14 cellular contexts compared by ENCODE assay signal in the genomic region with DNA sequence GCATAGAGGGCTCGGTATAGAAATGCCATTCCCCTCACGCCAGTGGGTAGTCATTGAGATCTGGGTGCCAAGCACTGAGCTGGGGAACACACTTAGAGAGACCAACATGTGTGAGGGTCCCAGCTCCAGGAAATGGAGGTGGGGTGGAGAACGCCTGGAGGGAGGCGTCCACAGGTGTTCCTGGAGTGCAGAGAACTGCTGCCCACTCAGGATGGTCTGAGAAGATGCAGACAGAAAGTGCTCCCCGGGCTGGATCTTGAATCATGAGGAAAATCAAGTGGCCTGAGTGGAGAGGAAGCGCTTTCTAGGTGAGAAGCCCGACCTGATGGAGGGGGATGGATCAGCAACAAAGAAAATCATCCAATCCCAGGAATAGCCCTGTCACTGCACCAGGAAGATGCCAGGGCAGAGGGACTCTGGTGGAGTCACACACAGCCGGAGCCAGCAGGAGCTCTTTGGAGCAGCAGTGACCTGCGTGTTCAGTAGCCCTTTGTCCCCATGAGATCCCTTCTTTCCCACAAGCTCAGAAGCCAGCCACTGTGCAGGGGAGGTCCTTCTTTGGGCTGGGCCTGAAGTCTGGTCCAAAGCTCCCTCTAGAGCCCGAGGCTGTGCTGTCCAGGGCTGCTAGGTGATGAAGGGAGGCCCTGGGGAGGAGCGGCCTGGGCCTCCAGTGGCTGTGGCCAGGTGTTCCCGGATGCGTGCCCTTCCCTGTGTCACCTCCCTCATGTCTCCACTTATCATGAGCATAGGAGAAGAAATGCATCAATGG.
A peak's percentile ranks its signal among the peaks of the same experiment; 100 is the strongest.
DNase-seq lines count a peak whose midpoint lies in the region; ATAC-seq and TF ChIP-seq lines count a peak whose summit lies in the region.
"Had no signal": no experiment of that assay in that cellular context is flagged by ENCODE, and none has a peak within 500 bp of the region (broad histone marks: within the 10 kb centered on the region; RNA-seq: fewer than 3 reads in every experiment).

No MANE protein-coding gene starts in this region.

- TF ChIP-seq CTCF in GM13976 (IDR thresholded peaks at IDR 0.05; ENCODE audit: borderline replicate concordance, control extremely low read depth, extremely low read depth, insufficient read depth, missing control alignments) (peak; percentile 19), SK-N-SH (IDR thresholded peaks at IDR 0.05) (no peak), endothelial cell (IDR thresholded peaks at IDR 0.05; ENCODE audit: unreplicated experiment) (no peak), MCF 10A (IDR thresholded peaks at IDR 0.05; ENCODE audit: unreplicated experiment) (no peak), RWPE1 (conservative IDR thresholded peaks at IDR 0.05; ENCODE audit: low read depth) (no peak)

- CTCF ChIA-PET in SK-N-SH (lab: Yijun Ruan, JAX), result interaction anchor here (0.6 to 18.0 kb wide), 7 partner anchors 12 to 134 kb away, joined by 3 to 226 read pairs (median 7); no protein-coding TSS in a partner anchor
- CTCF ChIA-PET in MCF 10A (lab: Yijun Ruan, JAX), result interaction anchor here (0.9 to 2.2 kb wide), 4 partner anchors 15 to 133 kb away, joined by 3 to 7 read pairs (median 5); no protein-coding TSS in a partner anchor
- CTCF ChIA-PET in RWPE1 (lab: Yijun Ruan, JAX), result interaction anchor here (1.0 kb wide), 1 partner anchor 15 kb away, joined by 3 read pairs; no protein-coding TSS in a partner anchor

- H3K4me1 Mint-ChIP-seq in endothelial cell (ENCODE audit: unreplicated experiment) (peaks cover 64% of the 10 kb centered on the region), MCF 10A (ENCODE audit: insufficient read depth, unreplicated experiment) (no peaks in the 10 kb centered on the region)
- peaks cover 22% of the 10 kb centered on the region for H3K4me1 Mint-ChIP-seq in stimulated activated effector memory CD8-positive, alpha-beta T cell treated with anti-CD3 and anti-CD28 coated beads, Interleukin-12 subunit alpha, Interleukin-12 subunit beta, amount 100 ng/mL, for 72 hours

- POLR2A ChIA-PET in SK-N-SH (lab: Yijun Ruan, JAX), result no interaction called here
- POLR2A ChIA-PET in MCF 10A (lab: Yijun Ruan, JAX), result no interaction called here
- POLR2A ChIA-PET in RWPE1 (lab: Yijun Ruan, JAX; ENCODE audit: low non-redundant PET), result interaction anchor here (0.6 kb wide), 1 partner anchor 125 kb away, joined by 3 read pairs; no protein-coding TSS in a partner anchor

- no peaks in the 10 kb centered on the region for H3K9me3 Mint-ChIP-seq in endothelial cell (ENCODE audit: unreplicated experiment)
- peaks cover 7% of the 10 kb centered on the region for H3K9me3 Mint-ChIP-seq in MCF 10A (ENCODE audit: unreplicated experiment)
- H3K9me3 Mint-ChIP-seq in stimulated activated effector memory CD8-positive, alpha-beta T cell treated with anti-CD3 and anti-CD28 coated beads, Interleukin-12 subunit alpha, Interleukin-12 subunit beta, amount 100 ng/mL, for 72 hours, result no peaks in the 10 kb centered on the region
- H3K9me3 Mint-ChIP-seq: natural killer cell treated with Interleukin-12 subunit alpha and Interleukin-12 subunit beta and Interleukin-15 and Interleukin-18, amount 100 ng/mL, for 72 hours had no signal

- ATAC-seq in GM18519 (IDR thresholded peaks at IDR 0.05; ENCODE audit: low FRiP score, unreplicated experiment), result no peak
- ATAC-seq in stimulated activated effector memory CD8-positive, alpha-beta T cell treated with anti-CD3 and anti-CD28 coated beads, Interleukin-12 subunit alpha, Interleukin-12 subunit beta, amount 100 ng/mL, for 72 hours, result no peak

- BruUV-seq in MCF 10A (replicated peaks; lab: Mats Ljungman, UMichigan), result no TSS peak

- H3K9me2 ChIP-seq in SK-N-SH, result no peaks in the 10 kb centered on the region

- H3K4me3 Mint-ChIP-seq in endothelial cell (ENCODE audit: unreplicated experiment), result peak overlapping the region; percentile 60
- no peak overlapping the region for H3K4me3 Mint-ChIP-seq in MCF 10A (ENCODE audit: unreplicated experiment)
- no peak overlapping the region for H3K4me3 Mint-ChIP-seq in stimulated activated effector memory CD8-positive, alpha-beta T cell treated with anti-CD3 and anti-CD28 coated beads, Interleukin-12 subunit alpha, Interleukin-12 subunit beta, amount 100 ng/mL, for 72 hours
- H3K4me3 Mint-ChIP-seq: natural killer cell treated with Interleukin-12 subunit alpha and Interleukin-12 subunit beta and Interleukin-15 and Interleukin-18, amount 100 ng/mL, for 72 hours had no signal

- H3K9me3 ChIP-seq in SK-N-SH, result no peaks in the 10 kb centered on the region
- H3K9me3 ChIP-seq: tibial artery had no signal

- no peak overlapping the region for H3K9ac ChIP-seq in SK-N-SH

- H3K4me2 ChIP-seq in SK-N-SH, result no peak overlapping the region

- TF ChIP-seq RAD21 in SK-N-SH (IDR thresholded peaks at IDR 0.05; ENCODE audit: low read length), result peak; percentile 35

- DNase-seq in GM13976 (ENCODE audit: low spot score) (no peak), SK-N-SH (no peak), endothelial cell (ENCODE audit: low spot score) (no peak), occipital lobe (lab: John Stamatoyannopoulos, UW) (peak; percentile 32), MCF 10A (ENCODE audit: unreplicated experiment) (no peak), RWPE1 (ENCODE audit: low spot score) (no peak)
- DNase-seq in stimulated activated effector memory CD8-positive, alpha-beta T cell treated with anti-CD3 and anti-CD28 coated beads, Interleukin-12 subunit alpha, Interleukin-12 subunit beta, amount 100 ng/mL, for 72 hours (ENCODE audit: low spot score in 2 of 2), result no peak
- DNase-seq: activated T-cell treated with anti-CD3 and anti-CD28 coated beads for 4 hours; NCI-H2029; NK-92 treated with Interleukin-12 subunit alpha and Interleukin-12 subunit beta, amount 100 ng/mL, for 24 hours; SIG-M5; tibial artery had no signal

- no peak for TF ChIP-seq EP300 in SK-N-SH (IDR thresholded peaks at IDR 0.05; ENCODE audit: borderline replicate concordance in 1 of 2, low read depth in 1 of 2, low read length in 1 of 2)

- H3K4me3 ChIP-seq in SK-N-SH (ENCODE audit: low read depth in 2 of 2, low read length in 1 of 2), result no peak overlapping the region
- H3K4me3 ChIP-seq: tibial artery had no signal

- 94% methylated on average over 13 of the region's 13 CpGs for WGBS in SK-N-SH (ENCODE audit: low lambda C conversion rate)

- intact Hi-C loops in MCF 10A (cut with micrococcal nuclease), result loop anchor here (10.0 kb wide), 1 partner anchor 55 kb away; no protein-coding TSS in a partner anchor

- H3K4me1 ChIP-seq in SK-N-SH (ENCODE audit: control insufficient read depth in 1 of 2, insufficient read depth in 2 of 2, low read depth in 1 of 2, low read length in 1 of 2), result peaks cover 0 to 29% of the 10 kb centered on the region in 2 experiments; a peak in 2 of 4 replicates
- H3K4me1 ChIP-seq: tibial artery had no signal

- H3K36me3 ChIP-seq in SK-N-SH (replicated peaks in 1 of 2; ENCODE audit: control insufficient read depth in 1 of 2, insufficient read depth in 2 of 2, low read length in 1 of 2), result peaks cover 9 to 52% of the 10 kb centered on the region in 2 experiments

- no peak overlapping the region for H2AFZ ChIP-seq in SK-N-SH (ENCODE audit: low read depth)

- H3K36me3 Mint-ChIP-seq in endothelial cell (ENCODE audit: low read depth, unreplicated experiment) (peaks cover 59% of the 10 kb centered on the region), MCF 10A (ENCODE audit: insufficient read depth, unreplicated experiment) (no peaks in the 10 kb centered on the region)
- peaks cover 56% of the 10 kb centered on the region for H3K36me3 Mint-ChIP-seq in stimulated activated effector memory CD8-positive, alpha-beta T cell treated with anti-CD3 and anti-CD28 coated beads, Interleukin-12 subunit alpha, Interleukin-12 subunit beta, amount 100 ng/mL, for 72 hours

- in situ Hi-C loops in GM13976 (cut with MboI; ENCODE audit: low sequenced_read_pairs, unreplicated experiment), result no loop called here

- H3K27me3 ChIP-seq in SK-N-SH (ENCODE audit: insufficient read depth), result no peaks in the 10 kb centered on the region
- H3K27me3 ChIP-seq: tibial artery had no signal

- H3K27ac ChIP-seq in SK-N-SH (ENCODE audit: low read depth in 2 of 2, low read length in 1 of 2) (no peak overlapping the region; a peak in 1 of 4 replicates), RWPE1 (no peak overlapping the region)
- H3K27ac ChIP-seq: tibial artery had no signal

- H3K27ac Mint-ChIP-seq in endothelial cell (ENCODE audit: unreplicated experiment) (peak overlapping the region; percentile 93), MCF 10A (ENCODE audit: low read depth, unreplicated experiment) (no peak overlapping the region)
- H3K27ac Mint-ChIP-seq in stimulated activated effector memory CD8-positive, alpha-beta T cell treated with anti-CD3 and anti-CD28 coated beads, Interleukin-12 subunit alpha, Interleukin-12 subunit beta, amount 100 ng/mL, for 72 hours, result no peak overlapping the region
- H3K27ac Mint-ChIP-seq: natural killer cell treated with Interleukin-12 subunit alpha and Interleukin-12 subunit beta and Interleukin-15 and Interleukin-18, amount 100 ng/mL, for 72 hours had no signal

- no peaks in the 10 kb centered on the region for H3K79me2 ChIP-seq in SK-N-SH (ENCODE audit: insufficient read depth)

- H3K27me3 Mint-ChIP-seq in endothelial cell (ENCODE audit: unreplicated experiment) (peaks cover 25% of the 10 kb centered on the region), MCF 10A (ENCODE audit: insufficient read depth, unreplicated experiment) (peaks cover 55% of the 10 kb centered on the region)
- H3K27me3 Mint-ChIP-seq: natural killer cell treated with Interleukin-12 subunit alpha and Interleukin-12 subunit beta and Interleukin-15 and Interleukin-18, amount 100 ng/mL, for 72 hours had no signal

- H3F3A ChIP-seq in SK-N-SH (replicated peaks; ENCODE audit: insufficient read depth), result no peaks in the 10 kb centered on the region

- no peaks in the 10 kb centered on the region for H4K20me1 ChIP-seq in SK-N-SH (ENCODE audit: insufficient read depth)

TF ChIP-seq in SK-N-SH, 30 proteins besides CTCF, POLR2A, EP300 and RAD21 (continues in another document):
- no peak for TF ChIP-seq RCOR1 (IDR thresholded peaks at IDR 0.05; ENCODE audit: low read length)
- TF ChIP-seq, protein P1, sequence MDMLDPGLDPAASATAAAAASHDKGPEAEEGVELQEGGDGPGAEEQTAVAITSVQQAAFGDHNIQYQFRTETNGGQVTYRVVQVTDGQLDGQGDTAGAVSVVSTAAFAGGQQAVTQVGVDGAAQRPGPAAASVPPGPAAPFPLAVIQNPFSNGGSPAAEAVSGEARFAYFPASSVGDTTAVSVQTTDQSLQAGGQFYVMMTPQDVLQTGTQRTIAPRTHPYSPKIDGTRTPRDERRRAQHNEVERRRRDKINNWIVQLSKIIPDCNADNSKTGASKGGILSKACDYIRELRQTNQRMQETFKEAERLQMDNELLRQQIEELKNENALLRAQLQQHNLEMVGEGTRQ (IDR thresholded peaks at IDR 0.05; ENCODE audit: borderline replicate concordance, low read depth, low read length), result no peak
- TF ChIP-seq JUND (IDR thresholded peaks at IDR 0.05), result no peak
- no peak for TF ChIP-seq FOSL2 (IDR thresholded peaks at IDR 0.05; ENCODE audit: borderline replicate concordance, low read depth)
- no peak for TF ChIP-seq MXI1 (IDR thresholded peaks at IDR 0.05; ENCODE audit: low read depth, low read length)
- TF ChIP-seq ELF1 (IDR thresholded peaks at IDR 0.05), result no peak
- TF ChIP-seq NFIC (IDR thresholded peaks at IDR 0.05; ENCODE audit: borderline replicate concordance), result no peak
